In genomic region chr14:21103165-21103709, GRCh38 we compare ENCODE assay signal across 9 cellular contexts. TPM values are rescaled to one million over a fixed set of nuclear protein-coding genes. Genes with fewer than 3 reads are reported as not detected.
DNase-seq lines count a peak whose midpoint lies in the region; ATAC-seq and TF ChIP-seq lines count a peak whose summit lies in the region.
"Had no signal": no experiment of that assay in that cellular context is flagged by ENCODE, and none has a peak within 500 bp of the region (broad histone marks: within the 10 kb centered on the region; RNA-seq: fewer than 3 reads in every experiment).

No MANE protein-coding gene starts in this region.

- H3K4me3 ChIP-seq in CD8-positive, alpha-beta T cell (ENCODE audit: low read depth, low read length): peak overlapping the region; percentile 75
- peak overlapping the region; percentile 85 for H3K4me3 ChIP-seq in choroid plexus epithelial cell (ENCODE audit: low read depth, low read length)

- no peaks in the 10 kb centered on the region for H3K9me3 Mint-ChIP-seq in CD8-positive, alpha-beta T cell
- H3K9me3 Mint-ChIP-seq in nephron progenitor cell: no peaks in the 10 kb centered on the region

- no peak for DNase-seq in CD8-positive, alpha-beta T cell
- DNase-seq in choroid plexus epithelial cell (ENCODE audit: low read depth): no peak
- no peak for DNase-seq in nephron progenitor cell
- no peak for DNase-seq in superior temporal gyrus (ENCODE audit: extremely low spot score)
- no peak for DNase-seq in NCI-H2196 treated with DMSO at 0.1 percent for 48 hours (lab: John Stamatoyannopoulos, UW; ENCODE audit: unreplicated experiment)
- no peak for DNase-seq in HuH-7 (ENCODE audit: low spot score)

- no peaks in the 10 kb centered on the region for H3K9me3 ChIP-seq in CD8-positive, alpha-beta T cell (ENCODE audit: low read length)
- no peaks in the 10 kb centered on the region for H3K9me3 ChIP-seq in KOPT-K1 (ENCODE audit: insufficient read depth, low read length, poor library complexity, severe bottlenecking)

- peaks cover 3% of the 10 kb centered on the region for H3K36me3 Mint-ChIP-seq in CD8-positive, alpha-beta T cell
- no peaks in the 10 kb centered on the region for H3K36me3 Mint-ChIP-seq in nephron progenitor cell (ENCODE audit: low read depth)

- H3K27ac Mint-ChIP-seq in CD8-positive, alpha-beta T cell: peak overlapping the region; percentile 95
- peak overlapping the region; percentile 93 for H3K27ac Mint-ChIP-seq in nephron progenitor cell

- H3K4me3 Mint-ChIP-seq in CD8-positive, alpha-beta T cell: peak overlapping the region; percentile 91
- peak overlapping the region; percentile 89 for H3K4me3 Mint-ChIP-seq in nephron progenitor cell

- CTCF ChIA-PET in CD8-positive, alpha-beta T cell (lab: Charles Lee): interaction anchor here (1.0 to 11.8 kb wide), 11 partner anchors 9 to 105 kb away, joined by 3 to 336 read pairs (median 20); partner anchors contain the start of genes ARHGEF40 and SLC39A2

- POLR2A ChIA-PET in CD8-positive, alpha-beta T cell (lab: Charles Lee): interaction anchor here (0.6 to 3.8 kb wide), 7 partner anchors 11 to 1686 kb away, joined by 6 to 26 read pairs (median 14); partner anchors contain the start of gene ARHGEF40

- no peaks in the 10 kb centered on the region for H3K27me3 ChIP-seq in CD8-positive, alpha-beta T cell (ENCODE audit: insufficient read depth, low read length)

- H3K27me3 Mint-ChIP-seq in CD8-positive, alpha-beta T cell (ENCODE audit: low read depth): no peaks in the 10 kb centered on the region
- no peaks in the 10 kb centered on the region for H3K27me3 Mint-ChIP-seq in nephron progenitor cell (ENCODE audit: low read depth, poor library complexity)

- TF ChIP-seq CTCF in CD8-positive, alpha-beta T cell (IDR thresholded peaks at IDR 0.05): no peak
- TF ChIP-seq CTCF in choroid plexus epithelial cell (conservative IDR thresholded peaks at IDR 0.05; ENCODE audit: low read depth, low read length): no peak
- TF ChIP-seq CTCF in nephron progenitor cell (IDR thresholded peaks at IDR 0.05): no peak

- ATAC-seq in CD8-positive, alpha-beta T cell: no peak
- no peak for ATAC-seq in HG02763 (IDR thresholded peaks at IDR 0.05; ENCODE audit: unreplicated experiment)

- peak overlapping the region; percentile 94 for H3K27ac ChIP-seq in CD8-positive, alpha-beta T cell (ENCODE audit: low read depth, low read length)
- peak overlapping the region; percentile 97 for H3K27ac ChIP-seq in KOPT-K1 (ENCODE audit: low read depth, low read length, poor library complexity, severe bottlenecking)

- intact Hi-C loops in CD8-positive, alpha-beta T cell (cut with DNase I, micrococcal nuclease): loop anchor here (1.0 to 10.0 kb wide), 10 partner anchors 78 to 1484 kb away; partner anchors contain the start of genes DAD1 (in 1 of the 2), HNRNPC (in 1 of the 2), METTL17 (in 1 of the 2) and NDRG2 (in 1 of the 2)

- H3K4me1 Mint-ChIP-seq in CD8-positive, alpha-beta T cell (ENCODE audit: low read depth): peaks cover 25% of the 10 kb centered on the region
- peaks cover 86% of the 10 kb centered on the region for H3K4me1 Mint-ChIP-seq in nephron progenitor cell

- no peaks in the 10 kb centered on the region for H3K36me3 ChIP-seq in CD8-positive, alpha-beta T cell (ENCODE audit: insufficient read depth, low read length)
- H3K36me3 ChIP-seq in KOPT-K1 (ENCODE audit: insufficient read depth, low read length): no peaks in the 10 kb centered on the region

- peaks cover 23% of the 10 kb centered on the region for H3K4me1 ChIP-seq in CD8-positive, alpha-beta T cell (ENCODE audit: insufficient read depth, low read length)

RNA-seq across cellular contexts. Expression of gene TMEM253, which starts 2.4 kb away (rescaled TPM):
- total RNA-seq in CD8-positive, alpha-beta T cell: not detected

RNA-seq across cellular contexts. Expression of gene ZNF219, which starts 4.8 kb away (rescaled TPM):
- total RNA-seq in CD8-positive, alpha-beta T cell: 1 to 10 TPM; 6.8 to 7.4 TPM

RNA-seq across cellular contexts. Expression of gene ARHGEF40, which starts 33.1 kb away (rescaled TPM):
- under 1 TPM; 0.76 to 0.92 TPM for total RNA-seq in CD8-positive, alpha-beta T cell

RNA-seq across cellular contexts. Expression of gene RNASE8, which starts 45.6 kb away (rescaled TPM):
- not detected for total RNA-seq in CD8-positive, alpha-beta T cell
- total RNA-seq: SK-MEL-5 had no signal

RNA-seq across cellular contexts. Expression of gene OR5AU1, which starts 52.6 kb away (rescaled TPM):
- not detected for total RNA-seq in CD8-positive, alpha-beta T cell
- total RNA-seq: SK-MEL-5 had no signal
